ENCODE assay signal across 13 cellular contexts in genomic region chr3:123310741-123311140, GRCh38.
"Had no signal": no experiment of that assay in that cellular context is flagged by ENCODE, and none has a peak within 500 bp of the region (broad histone marks: within the 10 kb centered on the region; RNA-seq: fewer than 3 reads in every experiment).

No MANE protein-coding gene starts in this region.

- H3K36me3 ChIP-seq: ovary had no signal

- H3K27ac Mint-ChIP-seq: activated naive CD4-positive, alpha-beta T cell treated with anti-CD3 and anti-CD28 coated beads, Interleukin-2, amount 50 U/mL, for 24 hours; brain; endodermal cell; stimulated activated naive CD8-positive, alpha-beta T cell treated with anti-CD3 and anti-CD28 coated beads, Interleukin-15, amount 100 ng/mL, for 72 hours had no signal

- H3K4me1 Mint-ChIP-seq: activated naive CD4-positive, alpha-beta T cell treated with anti-CD3 and anti-CD28 coated beads, Interleukin-2, amount 50 U/mL, for 24 hours; brain; stimulated activated naive CD8-positive, alpha-beta T cell treated with anti-CD3 and anti-CD28 coated beads, Interleukin-15, amount 100 ng/mL, for 72 hours had no signal

- H3K9me3 Mint-ChIP-seq: activated naive CD4-positive, alpha-beta T cell treated with anti-CD3 and anti-CD28 coated beads, Interleukin-2, amount 50 U/mL, for 24 hours; endodermal cell; stimulated activated naive CD8-positive, alpha-beta T cell treated with anti-CD3 and anti-CD28 coated beads, Interleukin-15, amount 100 ng/mL, for 72 hours had no signal

- H3K27me3 Mint-ChIP-seq: activated naive CD4-positive, alpha-beta T cell treated with anti-CD3 and anti-CD28 coated beads, Interleukin-2, amount 50 U/mL, for 24 hours; brain had no signal

- H3K4me3 Mint-ChIP-seq: activated naive CD4-positive, alpha-beta T cell treated with anti-CD3 and anti-CD28 coated beads, Interleukin-2, amount 50 U/mL, for 24 hours; brain; endodermal cell; stimulated activated naive CD8-positive, alpha-beta T cell treated with anti-CD3 and anti-CD28 coated beads, Interleukin-15, amount 100 ng/mL, for 72 hours had no signal

- DNase-seq: activated effector memory CD4-positive, alpha-beta T cell treated with Interleukin-2 at 50 U/mL for 16 hours; activated T-cell treated with anti-CD3 and anti-CD28 coated beads, Interleukin-2, amount 50 U/mL, for 1 hour; amniotic stem cell; endodermal cell; erythroblast; glutamatergic neuron; ovary; stimulated activated CD4-positive, alpha-beta T cell treated with anti-CD3 and anti-CD28 coated beads, Interleukin-4, amount 100 ng/mL, for 1 hour; stimulated activated naive CD8-positive, alpha-beta T cell treated with anti-CD3 and anti-CD28 coated beads, Interleukin-15, amount 100 ng/mL, for 72 hours; T-helper 2 cell had no signal

- H3K36me3 Mint-ChIP-seq: activated naive CD4-positive, alpha-beta T cell treated with anti-CD3 and anti-CD28 coated beads, Interleukin-2, amount 50 U/mL, for 24 hours had no signal

- H3K27me3 ChIP-seq: ovary had no signal

- H3K4me3 ChIP-seq: ovary, thoracic aorta had no signal

- H3K27ac ChIP-seq: ovary, thoracic aorta had no signal
